14 cellular contexts compared by ENCODE assay signal in genomic region chr17:39145143-39145542, GRCh38. TPM values are rescaled to one million over a fixed set of nuclear protein-coding genes. Genes with fewer than 3 reads are reported as not detected.
DNase-seq lines count a peak whose midpoint lies in the region; ATAC-seq and TF ChIP-seq lines count a peak whose summit lies in the region.
"Had no signal": no experiment of that assay in that cellular context is flagged by ENCODE, and none has a peak within 500 bp of the region (broad histone marks: within the 10 kb centered on the region; RNA-seq: fewer than 3 reads in every experiment).

No MANE protein-coding gene starts in this region.

- TF ChIP-seq EP300 in esophagus muscularis mucosa (IDR thresholded peaks at IDR 0.05) (no peak), tibial nerve (IDR thresholded peaks at IDR 0.05) (no peak)

- peaks cover 4% of the 10 kb centered on the region for H3K4me1 Mint-ChIP-seq in WTC11

- no peak overlapping the region for H2AK5ac ChIP-seq in neuronal stem cell (ENCODE audit: low read depth, low read length)

- H2BK15ac ChIP-seq in neuronal stem cell (ENCODE audit: low read length): no peak overlapping the region

- H2AFZ ChIP-seq in neuronal stem cell (ENCODE audit: low read length): no peak overlapping the region

- no peaks in the 10 kb centered on the region for H3K79me1 ChIP-seq in neuronal stem cell (ENCODE audit: low read depth, low read length)

- CTCF ChIA-PET in WTC11 (lab: Charles Lee): interaction anchor here (0.9 to 2.3 kb wide), 6 partner anchors 8 to 178 kb away, joined by 3 to 10 read pairs (median 8); partner anchors contain the start of gene FBXO47

- no peak overlapping the region for H4K8ac ChIP-seq in neuronal stem cell (ENCODE audit: low read depth, low read length)

- H3K27ac ChIP-seq in left ventricle myocardium inferior (replicated peaks) (peak overlapping the region; percentile 88), esophagus muscularis mucosa (replicated peaks in 1 of 4) (peak overlapping the region; percentile 38 to 75 (median 70)), neuronal stem cell (replicated peaks; ENCODE audit: low read length) (no peak overlapping the region), tibial nerve (peak overlapping the region in 3 of 4 donors; percentile 30 to 87 (median 54))

- no peak for ATAC-seq in Right ventricle myocardium inferior
- ATAC-seq in HG03139 (IDR thresholded peaks at IDR 0.05; ENCODE audit: unreplicated experiment): no peak
- no peak for ATAC-seq in WTC11

- no peak overlapping the region for H3K27ac Mint-ChIP-seq in WTC11

- no peak overlapping the region for H3K4me2 ChIP-seq in neuronal stem cell (ENCODE audit: insufficient read depth, low read length, poor library complexity, severe bottlenecking)

- TF ChIP-seq POLR2A in esophagus muscularis mucosa (IDR thresholded peaks at IDR 0.05; ENCODE audit: low read depth) (no peak), tibial nerve (IDR thresholded peaks at IDR 0.05) (no peak)

- H3K4ac ChIP-seq in neuronal stem cell (ENCODE audit: low read length): no peak overlapping the region

- intact Hi-C loops in left ventricle myocardium inferior (cut with micrococcal nuclease): loop anchor here (10.0 kb wide), 1 partner anchor 70 kb away; no protein-coding TSS in a partner anchor
- intact Hi-C loops in Right ventricle myocardium inferior (cut with DNase I): loop anchor here (5.0 kb wide), 1 partner anchor 48 kb away; no protein-coding TSS in a partner anchor
- intact Hi-C loops in esophagus muscularis mucosa (cut with DNase I): no loop called here

- no peak overlapping the region for H4K91ac ChIP-seq in neuronal stem cell (ENCODE audit: low read depth, low read length, poor library complexity)

- WGBS in esophagus muscularis mucosa: 92% methylated on average over 2 of the region's 3 CpGs
- no CpG with 5 or more reads among the region's 3 CpGs for WGBS in neuronal stem cell (ENCODE audit: extremely low coverage in 2 of 2, insufficient read length in 2 of 2, insufficient replicate concordance in 1 of 2), 2 donors
- 65 to 80% methylated on average over 1 to 2 of the region's 3 CpGs for WGBS in tibial nerve, 2 donors

- H3K18ac ChIP-seq in neuronal stem cell (ENCODE audit: low read length): no peak overlapping the region

- H3K4me3 ChIP-seq in left ventricle myocardium inferior: no peak overlapping the region
- no peak overlapping the region for H3K4me3 ChIP-seq in esophagus muscularis mucosa
- H3K4me3 ChIP-seq in neuronal stem cell (ENCODE audit: low read length in 2 of 2): no peak overlapping the region
- H3K4me3 ChIP-seq in tibial nerve: no peak overlapping the region
- H3K4me3 ChIP-seq: HAP-1 had no signal

- peaks cover 9% of the 10 kb centered on the region for H3K9me3 Mint-ChIP-seq in WTC11

- H3K36me3 ChIP-seq in left ventricle myocardium inferior: no peaks in the 10 kb centered on the region
- H3K36me3 ChIP-seq in esophagus muscularis mucosa: no peaks in the 10 kb centered on the region
- H3K36me3 ChIP-seq in neuronal stem cell (replicated peaks in 1 of 2; ENCODE audit: control insufficient read depth in 2 of 2, insufficient read depth in 2 of 2, low read length in 2 of 2): no peaks in the 10 kb centered on the region
- H3K36me3 ChIP-seq in tibial nerve: no peaks in the 10 kb centered on the region
- H3K36me3 ChIP-seq: HAP-1 had no signal

- H3K14ac ChIP-seq in neuronal stem cell (ENCODE audit: low read length): peak overlapping the region; percentile 2

- no peak overlapping the region for H3K23ac ChIP-seq in neuronal stem cell (ENCODE audit: low read depth, low read length, poor library complexity)

- H3K27me3 ChIP-seq in left ventricle myocardium inferior (ENCODE audit: low read depth) (peaks cover 24% of the 10 kb centered on the region), esophagus muscularis mucosa (no peaks in the 10 kb centered on the region), neuronal stem cell (ENCODE audit: control insufficient read depth in 3 of 3, insufficient read depth in 3 of 3, low read depth in 1 of 3, low read length in 3 of 3) (peaks cover under 1 to 20% (median 10%) of the 10 kb centered on the region in 3 experiments), tibial nerve (peaks cover 0 to under 1% of the 10 kb centered on the region in 2 donors)

- H3K9me3 ChIP-seq in left ventricle myocardium inferior (replicated peaks) (peaks cover 6% of the 10 kb centered on the region), esophagus muscularis mucosa (no peaks in the 10 kb centered on the region), neuronal stem cell (replicated peaks in 1 of 2; ENCODE audit: control insufficient read depth in 2 of 2, insufficient read depth in 1 of 2, low read depth in 1 of 2, low read length in 2 of 2) (peaks cover 0 to 3% of the 10 kb centered on the region in 2 donors), tibial nerve (peaks cover 0 to 3% (median 0%) of the 10 kb centered on the region in 4 donors)

- H3K4me1 ChIP-seq in left ventricle myocardium inferior (peaks cover 34% of the 10 kb centered on the region), esophagus muscularis mucosa (peaks cover 0 to 24% (median 15%) of the 10 kb centered on the region in 4 donors), neuronal stem cell (ENCODE audit: control insufficient read depth in 2 of 2, insufficient read depth in 1 of 2, low read depth in 1 of 2, low read length in 2 of 2) (peaks cover 0 to 2% of the 10 kb centered on the region in 2 donors), tibial nerve (peaks cover 0 to 31% (median 5%) of the 10 kb centered on the region in 4 donors)
- H3K4me1 ChIP-seq: HAP-1 had no signal

- H3K27me3 Mint-ChIP-seq in WTC11 (ENCODE audit: low read depth): peaks cover 14% of the 10 kb centered on the region

- no peak overlapping the region for H3K9ac ChIP-seq in neuronal stem cell (ENCODE audit: low read depth, low read length, poor library complexity)

- POLR2A ChIA-PET in WTC11 (lab: Charles Lee): no interaction called here

- no peak for TF ChIP-seq CTCF in left ventricle myocardium inferior (IDR thresholded peaks at IDR 0.05; ENCODE audit: borderline replicate concordance)
- TF ChIP-seq CTCF in esophagus muscularis mucosa (IDR thresholded peaks at IDR 0.05): no peak
- no peak for TF ChIP-seq CTCF in tibial nerve (IDR thresholded peaks at IDR 0.05)
- TF ChIP-seq CTCF in WTC11 (IDR thresholded peaks at IDR 0.05): no peak

- DNase-seq in left ventricle myocardium inferior: no peak
- DNase-seq in Right ventricle myocardium inferior (ENCODE audit: missing footprints): no peak
- no peak for DNase-seq in esophagus muscularis mucosa (ENCODE audit: extremely low spot score)
- no peak for DNase-seq in neuronal stem cell (ENCODE audit: low spot score)
- no peak for DNase-seq in tibial nerve (ENCODE audit: low spot score in 2 of 2)
- DNase-seq in WTC11 (ENCODE audit: low spot score): no peak
- no peak for DNase-seq in Kasumi-1 (lab: John Stamatoyannopoulos, UW)
- DNase-seq: DND-41, KBM-7, NCI-H2227 treated with DMSO at 0.1 percent for 48 hours, NCI-H524 treated with DMSO at 0.1 percent for 48 hours had no signal

- no peak overlapping the region for H2BK12ac ChIP-seq in neuronal stem cell (ENCODE audit: low read length)

- no peak overlapping the region for H2BK120ac ChIP-seq in neuronal stem cell (ENCODE audit: low read depth, low read length)

- H2BK5ac ChIP-seq in neuronal stem cell (ENCODE audit: low read length): no peak overlapping the region

- H3K4me3 Mint-ChIP-seq in WTC11: no peak overlapping the region

- peaks cover 2% of the 10 kb centered on the region; the same call in 1 of the 2 replicates for H3K36me3 Mint-ChIP-seq in WTC11

TF ChIP-seq in WTC11, 78 proteins besides CTCF, POLR2A, EP300 and RAD21 (continues in another document):
- TF ChIP-seq ETV6 (CRISPR knock-in tag; IDR thresholded peaks at IDR 0.05): no peak
- no peak for TF ChIP-seq ZNF281 (CRISPR knock-in tag; IDR thresholded peaks at IDR 0.05)

RNA-seq across cellular contexts. Expression of gene PLXDC1, which starts 6.3 kb away (rescaled TPM):
- total RNA-seq in left ventricle myocardium inferior (12.2 TPM), Right ventricle myocardium inferior (19.3 TPM), esophagus muscularis mucosa (10 to 100 TPM in 2 of 4 donors, 1 to 10 TPM in 2; 7.5 to 17.0 (median 11.0) TPM), tibial nerve (10 to 100 TPM; 34.1 to 95.1 (median 42.4) TPM), WTC11 (2021) (4.1 to 5.4 TPM (median 4.1 TPM) in 3 replicates)
- polyA plus RNA-seq in neuronal stem cell (2013, experiment 1 of 2): 0.56 TPM
- 0.46 TPM for polyA plus RNA-seq in neuronal stem cell (2013, experiment 2 of 2)

RNA-seq across cellular contexts. Expression of gene ARL5C, which starts 20.8 kb away (rescaled TPM):
- total RNA-seq in left ventricle myocardium inferior (not detected), Right ventricle myocardium inferior (not detected), esophagus muscularis mucosa (1 to 10 TPM in 1 of 4 donors, not detected in 3; 1.7 TPM), tibial nerve (not detected), WTC11 (2021) (not detected in 3 replicates)
- not detected for polyA plus RNA-seq in neuronal stem cell (2013, experiment 1 of 2)
- not detected for polyA plus RNA-seq in neuronal stem cell (2013, experiment 2 of 2)
- total RNA-seq: M059J had no signal

RNA-seq across cellular contexts. Expression of gene CACNB1, which starts 52.3 kb away (rescaled TPM):
- total RNA-seq in left ventricle myocardium inferior (3.7 TPM), Right ventricle myocardium inferior (7.4 TPM), esophagus muscularis mucosa (1 to 10 TPM; 3.1 to 8.0 (median 5.4) TPM), tibial nerve (10 to 100 TPM in 3 of 4 donors, 1 to 10 TPM in 1; 7.1 to 20.3 (median 15.0) TPM), WTC11 (2021) (11.2 to 17.0 TPM (median 11.9 TPM) in 3 replicates)
- 5.8 TPM for polyA plus RNA-seq in neuronal stem cell (2013, experiment 1 of 2)
- 5.9 TPM for polyA plus RNA-seq in neuronal stem cell (2013, experiment 2 of 2)

RNA-seq across cellular contexts. Expression of gene RPL19, which starts 54.9 kb away (rescaled TPM):
- total RNA-seq in left ventricle myocardium inferior: 944 TPM
- total RNA-seq in Right ventricle myocardium inferior: 1,018 TPM
- total RNA-seq in esophagus muscularis mucosa: 1,000 to 10,000 TPM; 1,760 to 2,905 (median 2,361) TPM
- 2,934 TPM for polyA plus RNA-seq in neuronal stem cell (2013, experiment 1 of 2)
- 2,874 TPM for polyA plus RNA-seq in neuronal stem cell (2013, experiment 2 of 2)
- 1,000 to 10,000 TPM; 2,381 to 3,486 (median 2,809) TPM for total RNA-seq in tibial nerve
- 1,970 to 2,019 TPM (median 2,012 TPM) in 3 replicates for total RNA-seq in WTC11 (2021)
